Comparison of ENCODE assay signal across 18 cellular contexts in genomic region chr10:132834891-132835847, GRCh38. TPM values are rescaled to one million over a fixed set of nuclear protein-coding genes. Genes with fewer than 3 reads are reported as not detected.
A peak's percentile ranks its signal among the peaks of the same experiment; 100 is the strongest.
DNase-seq lines count a peak whose midpoint lies in the region; ATAC-seq and TF ChIP-seq lines count a peak whose summit lies in the region.
"Had no signal": no experiment of that assay in that cellular context is flagged by ENCODE, and none has a peak within 500 bp of the region (broad histone marks: within the 10 kb centered on the region; RNA-seq: fewer than 3 reads in every experiment).

No MANE protein-coding gene starts in this region.

- H2AFZ ChIP-seq in H9 (ENCODE audit: low read length) (no peak overlapping the region), osteoblast (ENCODE audit: low read length) (no peak overlapping the region)

- H3K27ac ChIP-seq in H9 (ENCODE audit: insufficient read length, low read depth, low read length) (no peak overlapping the region), coronary artery (no peak overlapping the region), osteoblast (ENCODE audit: low read depth, low read length) (no peak overlapping the region)
- H3K27ac ChIP-seq: SJSA1 had no signal

- H2BK20ac ChIP-seq in H9 (ENCODE audit: low read depth, low read length, poor library complexity, severe bottlenecking): no peak overlapping the region

- H3K27ac Mint-ChIP-seq in H9: no peak overlapping the region
- no peak overlapping the region for H3K27ac Mint-ChIP-seq in glutamatergic neuron (ENCODE audit: unreplicated experiment)
- H3K27ac Mint-ChIP-seq: CD4-positive, CD25-positive, alpha-beta regulatory T cell had no signal

- no peaks in the 10 kb centered on the region for H3K9me3 ChIP-seq in H9 (ENCODE audit: control insufficient read depth, low read depth, low read length)
- H3K9me3 ChIP-seq in osteoblast (ENCODE audit: low read depth, low read length): no peaks in the 10 kb centered on the region
- H3K9me3 ChIP-seq: Caco-2, SJSA1 had no signal

- H3K14ac ChIP-seq in H9 (ENCODE audit: insufficient read depth, low read length): no peak overlapping the region

- H3K56ac ChIP-seq in H9 (ENCODE audit: insufficient read length, low read depth, low read length): no peak overlapping the region

- no peak overlapping the region for H3K23ac ChIP-seq in H9 (ENCODE audit: insufficient read length, low read depth, low read length)

- H4K20me1 ChIP-seq in H9 (ENCODE audit: control insufficient read depth, insufficient read depth, insufficient read length): no peaks in the 10 kb centered on the region
- H4K20me1 ChIP-seq in osteoblast (ENCODE audit: insufficient read depth, low read length): no peaks in the 10 kb centered on the region

- H3K27me3 Mint-ChIP-seq in H9 (ENCODE audit: low read depth) (peaks cover 9% of the 10 kb centered on the region), glutamatergic neuron (ENCODE audit: unreplicated experiment) (peaks cover 6% of the 10 kb centered on the region)
- H3K27me3 Mint-ChIP-seq: CD4-positive, CD25-positive, alpha-beta regulatory T cell had no signal

- no peaks in the 10 kb centered on the region for H3K27me3 ChIP-seq in H9 (ENCODE audit: insufficient read depth, low read length)
- peaks cover 31% of the 10 kb centered on the region for H3K27me3 ChIP-seq in osteoblast (ENCODE audit: insufficient read depth, low read length)

- no peaks in the 10 kb centered on the region for H3K36me3 ChIP-seq in osteoblast (ENCODE audit: insufficient read depth, low read length)
- H3K36me3 ChIP-seq: SJSA1 had no signal

- H3K23me2 ChIP-seq in H9 (ENCODE audit: insufficient read length, low read depth, low read length, poor library complexity, severe bottlenecking): no peaks in the 10 kb centered on the region

- peak; percentile 27 for DNase-seq in H9
- DNase-seq in coronary artery (ENCODE audit: low spot score): peak; percentile 63
- peak; percentile 73 for DNase-seq in osteoblast (ENCODE audit: insufficient read length, low spot score, missing footprints)
- DNase-seq in stimulated activated naive CD8-positive, alpha-beta T cell treated with anti-CD3 and anti-CD28 coated beads, Interleukin-15, Interleukin-2, amounts not matched to agents 100 U/mL and 50 U/mL, for 24 hours: no peak
- DNase-seq in stimulated activated CD8-positive, alpha-beta memory T cell treated with anti-CD3 and anti-CD28 coated beads, Interleukin-4, amount 100 ng/mL, for 48 hours: no peak
- no peak for DNase-seq in glutamatergic neuron
- no peak for DNase-seq in HK-2 (ENCODE audit: unreplicated experiment)
- DNase-seq: Caco-2; CD4-positive, CD25-positive, alpha-beta regulatory T cell; KBM-7; NCI-H1436; NCI-H2029 treated with DMSO at 0.1 percent for 48 hours; NCI-H2171 treated with DMSO at 0.1 percent for 48 hours; NCI-H748 treated with DMSO at 0.1 percent for 48 hours; OCI-M1; RPMI8226 had no signal

- no peak overlapping the region for H4K5ac ChIP-seq in H9 (ENCODE audit: insufficient read length, low read depth, low read length)

- H3K4me1 ChIP-seq in H9 (ENCODE audit: insufficient read depth, low read length) (no peaks in the 10 kb centered on the region), osteoblast (ENCODE audit: insufficient read depth, low read length) (no peaks in the 10 kb centered on the region)
- H3K4me1 ChIP-seq: Caco-2, SJSA1 had no signal

- no peak overlapping the region for H2BK5ac ChIP-seq in H9 (ENCODE audit: insufficient read length, low read length)

- H4K8ac ChIP-seq in H9 (replicated peaks; ENCODE audit: insufficient read length, low read depth, low read length): no peak overlapping the region

- no peak overlapping the region for H3K4ac ChIP-seq in H9 (ENCODE audit: low read depth, low read length)

- H3K9ac ChIP-seq in H9 (ENCODE audit: extremely low read depth, insufficient read length, low read length): no peak overlapping the region

- H3K79me2 ChIP-seq in H9 (ENCODE audit: insufficient read depth, low read length) (no peaks in the 10 kb centered on the region), osteoblast (ENCODE audit: insufficient read depth, low read length) (no peaks in the 10 kb centered on the region)

- no peak overlapping the region for H2BK15ac ChIP-seq in H9 (ENCODE audit: low read depth, low read length)

- ATAC-seq in stimulated activated naive CD8-positive, alpha-beta T cell treated with anti-CD3 and anti-CD28 coated beads, Interleukin-15, Interleukin-2, amounts not matched to agents 100 U/mL and 50 U/mL, for 24 hours: peak; percentile 29

- no peaks in the 10 kb centered on the region for H3K79me1 ChIP-seq in H9 (ENCODE audit: insufficient read depth, low read depth, low read length, poor library complexity, severe bottlenecking)

- H3K4me1 Mint-ChIP-seq in H9: peaks cover 0 to 4% of the 10 kb centered on the region in 2 experiments; a peak in 1 of 4 replicates
- peaks cover 8% of the 10 kb centered on the region for H3K4me1 Mint-ChIP-seq in glutamatergic neuron (ENCODE audit: low read depth, unreplicated experiment)

- H3K18ac ChIP-seq in H9 (ENCODE audit: insufficient read length, low read depth, low read length): no peak overlapping the region

- H3K4me3 ChIP-seq in coronary artery: no peak overlapping the region
- no peak overlapping the region for H3K4me3 ChIP-seq in osteoblast (ENCODE audit: insufficient read depth, low read length)
- H3K4me3 ChIP-seq: SJSA1 had no signal

- no peak for TF ChIP-seq CTCF in H9 (conservative IDR thresholded peaks at IDR 0.05)
- TF ChIP-seq CTCF in coronary artery (IDR thresholded peaks at IDR 0.05): no peak
- TF ChIP-seq CTCF in osteoblast (IDR thresholded peaks at IDR 0.05; ENCODE audit: extremely low read depth, low read depth, low read length): no peak
- no peak for TF ChIP-seq CTCF in glutamatergic neuron (IDR thresholded peaks at IDR 0.05; ENCODE audit: partially characterized antibody, unreplicated experiment)

- H2BK120ac ChIP-seq in H9 (ENCODE audit: low read depth, low read length, poor library complexity, severe bottlenecking): no peak overlapping the region

- H3K36me3 Mint-ChIP-seq in H9 (ENCODE audit: insufficient read depth in 1 of 3, low read depth in 3 of 3) (no peaks in the 10 kb centered on the region; a peak in 1 of 7 replicates), glutamatergic neuron (ENCODE audit: unreplicated experiment) (no peaks in the 10 kb centered on the region)
- H3K36me3 Mint-ChIP-seq: CD4-positive, CD25-positive, alpha-beta regulatory T cell had no signal

- H3K9me3 Mint-ChIP-seq in H9 (peaks cover 0 to 7% of the 10 kb centered on the region in 2 experiments; a peak in 2 of 5 replicates), glutamatergic neuron (ENCODE audit: unreplicated experiment) (peaks cover 4% of the 10 kb centered on the region)

- H3K4me3 Mint-ChIP-seq in H9 (no peak overlapping the region), glutamatergic neuron (ENCODE audit: unreplicated experiment) (no peak overlapping the region)
- H3K4me3 Mint-ChIP-seq: CD4-positive, CD25-positive, alpha-beta regulatory T cell had no signal

- no peak overlapping the region for H3T11ph ChIP-seq in H9 (ENCODE audit: low read length)

- WGBS in H9 (ENCODE audit: extremely low coverage, insufficient read length, low lambda C conversion rate): no CpG with 5 or more reads among the region's 25 CpGs

- H2AK5ac ChIP-seq in H9 (ENCODE audit: insufficient read length, low read length): no peak overlapping the region

- no peak overlapping the region for H4K91ac ChIP-seq in H9 (ENCODE audit: insufficient read length, low read depth, low read length)

- H2BK12ac ChIP-seq in H9 (ENCODE audit: insufficient read length, low read depth, low read length): no peak overlapping the region

- H3K4me2 ChIP-seq in H9 (ENCODE audit: insufficient read depth, insufficient read length, low read length): no peak overlapping the region
- no peak overlapping the region for H3K4me2 ChIP-seq in osteoblast (ENCODE audit: insufficient read depth, low read length)

RNA-seq across cellular contexts. Expression of gene NKX6-2, which starts 49.2 kb away (rescaled TPM):
- total RNA-seq in H9 (2021): 0.13 TPM in 2 replicates
- not detected in 2 replicates for total RNA-seq in osteoblast
- 6.2 TPM for total RNA-seq in glutamatergic neuron (ENCODE audit: unreplicated experiment)
- total RNA-seq: Caco-2; CD4-positive, CD25-positive, alpha-beta regulatory T cell; NCI-H460; SJSA1 had no signal

Comparison
In these comparisons a context has a peak if more than half of its experiments do, and no peak if none do; other contexts are left out.
1. DNase-seq: peak in H9 (single experiment), coronary artery (single experiment) and osteoblast (single experiment); none in stimulated activated naive CD8-positive, alpha-beta T cell treated with anti-CD3 and anti-CD28 coated beads, Interleukin-15, Interleukin-2, amounts not matched to agents 100 U/mL and 50 U/mL, for 24 hours (single experiment), stimulated activated CD8-positive, alpha-beta memory T cell treated with anti-CD3 and anti-CD28 coated beads, Interleukin-4, amount 100 ng/mL, for 48 hours (single experiment), glutamatergic neuron (single experiment) and HK-2 (single experiment).